ENCODE assay signal across 23 cellular contexts in the genomic region with DNA sequence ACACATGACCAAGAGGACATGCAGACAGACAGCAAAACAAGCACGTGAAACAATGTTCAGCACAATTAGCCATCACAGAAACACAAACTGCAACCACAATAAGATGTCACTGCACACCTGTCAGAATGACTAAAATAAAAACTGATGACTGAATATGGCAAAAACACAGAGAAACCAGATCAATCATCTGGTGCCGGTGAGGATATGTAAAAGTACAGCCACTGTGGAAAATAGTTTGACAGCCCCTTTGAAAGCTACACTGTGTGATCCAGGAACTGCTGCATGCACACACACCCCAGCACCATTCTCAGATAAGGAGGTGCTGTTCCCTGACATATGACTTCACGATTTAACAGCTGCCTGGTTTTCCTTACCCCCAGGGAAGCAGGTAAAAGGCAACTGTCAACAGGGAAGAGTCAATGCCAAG.
DNase-seq lines count a peak whose midpoint lies in the region; ATAC-seq and TF ChIP-seq lines count a peak whose summit lies in the region.
"Had no signal": no experiment of that assay in that cellular context is flagged by ENCODE, and none has a peak within 500 bp of the region (broad histone marks: within the 10 kb centered on the region; RNA-seq: fewer than 3 reads in every experiment).

No MANE protein-coding gene starts in this region.

- TF ChIP-seq POLR2A in gastrocnemius medialis (IDR thresholded peaks at IDR 0.05), result no peak

- in situ Hi-C loops in gastrocnemius medialis (cut with MboI; ENCODE audit: low sequenced_read_pairs in 4 of 4), result no loop called here

- H3K36me3 Mint-ChIP-seq in activated CD4-positive, alpha-beta memory T cell treated with anti-CD3 and anti-CD28 coated beads for 36 hours, result no peaks in the 10 kb centered on the region
- no peaks in the 10 kb centered on the region for H3K36me3 Mint-ChIP-seq in activated CD4-positive, alpha-beta memory T cell treated with anti-CD3 and anti-CD28 coated beads, Interleukin-2, amount 10 ng/mL, durations not matched to agents 7 days and 5 days (ENCODE audit: low read depth)
- H3K36me3 Mint-ChIP-seq in activated T-helper 17 cell treated with anti-CD3 and anti-CD28 coated beads, Interleukin-2, amount 50 U/mL, for 72 hours (ENCODE audit: low read depth), result no peaks in the 10 kb centered on the region
- H3K36me3 Mint-ChIP-seq: brain had no signal

- no peaks in the 10 kb centered on the region for H3K9me3 Mint-ChIP-seq in activated CD4-positive, alpha-beta memory T cell treated with anti-CD3 and anti-CD28 coated beads for 36 hours
- no peaks in the 10 kb centered on the region for H3K9me3 Mint-ChIP-seq in activated CD4-positive, alpha-beta memory T cell treated with anti-CD3 and anti-CD28 coated beads, Interleukin-2, amount 10 ng/mL, durations not matched to agents 7 days and 5 days
- H3K9me3 Mint-ChIP-seq in activated T-helper 17 cell treated with anti-CD3 and anti-CD28 coated beads, Interleukin-2, amount 50 U/mL, for 72 hours, result peaks cover 3% of the 10 kb centered on the region

- POLR2A ChIA-PET in activated CD4-positive, alpha-beta memory T cell treated with anti-CD3 and anti-CD28 coated beads for 36 hours (lab: Charles Lee), result no interaction called here
- POLR2A ChIA-PET in activated CD4-positive, alpha-beta memory T cell treated with anti-CD3 and anti-CD28 coated beads, Interleukin-2, amount 10 ng/mL, durations not matched to agents 7 days and 5 days (lab: Charles Lee), result no interaction called here

- no peak for TF ChIP-seq CTCF in gastrocnemius medialis (IDR thresholded peaks at IDR 0.05 in 4 of 5, conservative IDR thresholded peaks at IDR 0.05 in 1 of 5)

- H3K27ac Mint-ChIP-seq in activated CD4-positive, alpha-beta memory T cell treated with anti-CD3 and anti-CD28 coated beads for 36 hours, result no peak overlapping the region
- no peak overlapping the region for H3K27ac Mint-ChIP-seq in activated CD4-positive, alpha-beta memory T cell treated with anti-CD3 and anti-CD28 coated beads, Interleukin-2, amount 10 ng/mL, durations not matched to agents 7 days and 5 days
- no peak overlapping the region for H3K27ac Mint-ChIP-seq in activated T-helper 17 cell treated with anti-CD3 and anti-CD28 coated beads, Interleukin-2, amount 50 U/mL, for 72 hours
- H3K27ac Mint-ChIP-seq: B cell; T-helper 2 cell treated with Interferon-gamma antibody and Interleukin-4, amounts not matched to agents 5 μg/mL and 100 μg/mL, for 36 hours had no signal

- no peak overlapping the region for H3K4me3 Mint-ChIP-seq in activated CD4-positive, alpha-beta memory T cell treated with anti-CD3 and anti-CD28 coated beads for 36 hours
- no peak overlapping the region for H3K4me3 Mint-ChIP-seq in activated CD4-positive, alpha-beta memory T cell treated with anti-CD3 and anti-CD28 coated beads, Interleukin-2, amount 10 ng/mL, durations not matched to agents 7 days and 5 days
- H3K4me3 Mint-ChIP-seq in activated T-helper 17 cell treated with anti-CD3 and anti-CD28 coated beads, Interleukin-2, amount 50 U/mL, for 72 hours, result no peak overlapping the region
- H3K4me3 Mint-ChIP-seq: B cell; brain; T-helper 2 cell treated with Interferon-gamma antibody and Interleukin-4, amounts not matched to agents 5 μg/mL and 100 μg/mL, for 36 hours had no signal

- peaks cover 9% of the 10 kb centered on the region for H3K4me1 Mint-ChIP-seq in activated CD4-positive, alpha-beta memory T cell treated with anti-CD3 and anti-CD28 coated beads for 36 hours (ENCODE audit: low read depth)
- H3K4me1 Mint-ChIP-seq in activated CD4-positive, alpha-beta memory T cell treated with anti-CD3 and anti-CD28 coated beads, Interleukin-2, amount 10 ng/mL, durations not matched to agents 7 days and 5 days, result peaks cover 2% of the 10 kb centered on the region
- no peaks in the 10 kb centered on the region for H3K4me1 Mint-ChIP-seq in activated T-helper 17 cell treated with anti-CD3 and anti-CD28 coated beads, Interleukin-2, amount 50 U/mL, for 72 hours
- H3K4me1 Mint-ChIP-seq: brain had no signal

- H3K27me3 ChIP-seq in gastrocnemius medialis, result no peaks in the 10 kb centered on the region
- H3K27me3 ChIP-seq: uterus had no signal

- H3K9me3 ChIP-seq in gastrocnemius medialis, result no peaks in the 10 kb centered on the region
- H3K9me3 ChIP-seq: uterus had no signal

- no peaks in the 10 kb centered on the region for H3K27me3 Mint-ChIP-seq in activated CD4-positive, alpha-beta memory T cell treated with anti-CD3 and anti-CD28 coated beads for 36 hours
- no peaks in the 10 kb centered on the region for H3K27me3 Mint-ChIP-seq in activated CD4-positive, alpha-beta memory T cell treated with anti-CD3 and anti-CD28 coated beads, Interleukin-2, amount 10 ng/mL, durations not matched to agents 7 days and 5 days
- H3K27me3 Mint-ChIP-seq in activated T-helper 17 cell treated with anti-CD3 and anti-CD28 coated beads, Interleukin-2, amount 50 U/mL, for 72 hours, result no peaks in the 10 kb centered on the region
- H3K27me3 Mint-ChIP-seq: B cell, brain had no signal

- H3K4me1 ChIP-seq in gastrocnemius medialis, result peaks cover 0 to 5% of the 10 kb centered on the region in 2 donors
- H3K4me1 ChIP-seq: uterus had no signal

- H3K36me3 ChIP-seq in gastrocnemius medialis, result no peaks in the 10 kb centered on the region
- H3K36me3 ChIP-seq: uterus, WERI-Rb-1 had no signal

- intact Hi-C loops in activated CD4-positive, alpha-beta memory T cell treated with anti-CD3 and anti-CD28 coated beads for 36 hours (cut with micrococcal nuclease), result loop anchor here (2.0 kb wide), 1 partner anchor 119 kb away; no protein-coding TSS in a partner anchor
- intact Hi-C loops in gastrocnemius medialis (cut with DNase I; ENCODE audit: low total_unique reads), result no loop called here

- CTCF ChIA-PET in activated CD4-positive, alpha-beta memory T cell treated with anti-CD3 and anti-CD28 coated beads for 36 hours (lab: Charles Lee), result no interaction called here
- CTCF ChIA-PET in activated CD4-positive, alpha-beta memory T cell treated with anti-CD3 and anti-CD28 coated beads, Interleukin-2, amount 10 ng/mL, durations not matched to agents 7 days and 5 days (lab: Charles Lee), result no interaction called here

- peak overlapping the region in 2 of 4 donors; percentile 18 to 71 for H3K27ac ChIP-seq in gastrocnemius medialis
- H3K27ac ChIP-seq: coronary artery, SK-N-MC, uterus, WERI-Rb-1 had no signal

- DNase-seq in activated CD4-positive, alpha-beta memory T cell treated with anti-CD3 and anti-CD28 coated beads for 36 hours, result peak; percentile 9
- DNase-seq in activated CD4-positive, alpha-beta memory T cell treated with anti-CD3 and anti-CD28 coated beads, Interleukin-2, amount 10 ng/mL, durations not matched to agents 7 days and 5 days, result no peak
- DNase-seq in gastrocnemius medialis, result no peak
- DNase-seq in cerebellar nuclear complex (lab: John Stamatoyannopoulos, UW), result no peak
- DNase-seq in NCI-H1105 (lab: John Stamatoyannopoulos, UW), result no peak
- DNase-seq in superior temporal gyrus (ENCODE audit: extremely low spot score), result no peak
- DNase-seq: activated CD8-positive, alpha-beta memory T cell treated with anti-CD3 and anti-CD28 coated beads for 24 hours; activated T-cell treated with anti-CD3 and anti-CD28 coated beads, Interleukin-2, amount 50 U/mL, for 48 hours; DND-41; Karpas-422; NCI-H1092; NCI-H2081; stimulated activated CD4-positive, alpha-beta T cell treated with anti-CD3 and anti-CD28 coated beads, Interleukin-12 subunit alpha, Interleukin-12 subunit beta, amount 100 ng/mL, for 4 hours; uterus; WERI-Rb-1 had no signal

- peak; percentile 75 for ATAC-seq in HG02798 (IDR thresholded peaks at IDR 0.05; ENCODE audit: poor library complexity, unreplicated experiment)
- peak; percentile 71 for ATAC-seq in activated T-helper 17 cell treated with anti-CD3 and anti-CD28 coated beads, Interleukin-2, amount 50 U/mL, for 72 hours (replicated peaks)
- peak; percentile 69 to 98 for ATAC-seq in gastrocnemius medialis

- no peak overlapping the region for H3K4me3 ChIP-seq in gastrocnemius medialis
- H3K4me3 ChIP-seq: coronary artery, lung, SK-N-MC, uterus had no signal
